ENCODE assay signal across 19 cellular contexts in genomic region chr21:46413365-46413696, GRCh38.
"Had no signal": no experiment of that assay in that cellular context is flagged by ENCODE, and none has a peak within 500 bp of the region (broad histone marks: within the 10 kb centered on the region; RNA-seq: fewer than 3 reads in every experiment).

No MANE protein-coding gene starts in this region.

- H3K4me3 ChIP-seq: ascending aorta, colonic mucosa, dorsolateral prefrontal cortex, hepatocyte, thoracic aorta, upper lobe of left lung had no signal

- H3K9me3 Mint-ChIP-seq: activated naive CD4-positive, alpha-beta T cell treated with anti-CD3 and anti-CD28 coated beads, Interleukin-2, amount 50 U/mL, for 72 hours; effector memory CD8-positive, alpha-beta T cell; immature natural killer cell; memory B cell; nephron had no signal

- H3K4me1 Mint-ChIP-seq: memory B cell had no signal

- H3K27ac Mint-ChIP-seq: activated naive CD4-positive, alpha-beta T cell treated with anti-CD3 and anti-CD28 coated beads, Interleukin-2, amount 50 U/mL, for 72 hours; memory B cell; nephron had no signal

- H3K27me3 Mint-ChIP-seq: effector memory CD8-positive, alpha-beta T cell; memory B cell had no signal

- H3K9me3 ChIP-seq: ascending aorta, colonic mucosa, thoracic aorta, upper lobe of left lung had no signal

- DNase-seq: activated CD4-positive, alpha-beta T cell treated with anti-CD3 and anti-CD28 coated beads for 1 hour; activated T-cell treated with anti-CD3 and anti-CD28 coated beads, Interleukin-2, amount 50 U/mL, for 1 hour; colonic mucosa; effector memory CD8-positive, alpha-beta T cell; foreskin fibroblast; immature natural killer cell; occipital lobe; stimulated activated CD4-positive, alpha-beta T cell treated with anti-CD3 and anti-CD28 coated beads, Interleukin-4, amount 100 ng/mL, for 1 hour; stimulated activated naive CD4-positive, alpha-beta T cell; T-helper 1 cell; upper lobe of left lung; WERI-Rb-1 had no signal

- H3K4me1 ChIP-seq: ascending aorta, colonic mucosa, upper lobe of left lung had no signal

- H3K4me2 ChIP-seq: hepatocyte had no signal

- H3K79me2 ChIP-seq: hepatocyte had no signal

- H3K4me3 Mint-ChIP-seq: effector memory CD8-positive, alpha-beta T cell; immature natural killer cell; memory B cell; nephron had no signal

- ATAC-seq: activated naive CD4-positive, alpha-beta T cell treated with anti-CD3 and anti-CD28 coated beads, Interleukin-2, amount 50 U/mL, for 72 hours; effector memory CD8-positive, alpha-beta T cell had no signal

- H2AFZ ChIP-seq: hepatocyte had no signal

- H3K27ac ChIP-seq: ascending aorta, colonic mucosa, dorsolateral prefrontal cortex, hepatocyte, thoracic aorta, upper lobe of left lung, WERI-Rb-1 had no signal

- H3K27me3 ChIP-seq: ascending aorta, colonic mucosa, dorsolateral prefrontal cortex, hepatocyte, upper lobe of left lung had no signal
